In genomic region chr3:50242371-50242770, GRCh38 we compare ENCODE assay signal across 11 cellular contexts. TPM values are rescaled to one million over a fixed set of nuclear protein-coding genes. Genes with fewer than 3 reads are reported as not detected.
A peak's percentile ranks its signal among the peaks of the same experiment; 100 is the strongest.
DNase-seq lines count a peak whose midpoint lies in the region; ATAC-seq and TF ChIP-seq lines count a peak whose summit lies in the region.
"Had no signal": no experiment of that assay in that cellular context is flagged by ENCODE, and none has a peak within 500 bp of the region (broad histone marks: within the 10 kb centered on the region; RNA-seq: fewer than 3 reads in every experiment).

No MANE protein-coding gene starts in this region.

- ATAC-seq in activated CD4-positive, alpha-beta T cell treated with anti-CD3 and anti-CD28 coated beads for 36 hours: no peak
- no peak for ATAC-seq in activated T-helper 17 cell treated with anti-CD3 and anti-CD28 coated beads, Interleukin-2, amount 50 U/mL, for 72 hours (replicated peaks)
- no peak for ATAC-seq in GM19351 (IDR thresholded peaks at IDR 0.05; ENCODE audit: unreplicated experiment)

- no peak for TF ChIP-seq EP300 in stomach (IDR thresholded peaks at IDR 0.05)

- peak overlapping the region in 2 of 4 donors; percentile 1 to 17 for H3K4me3 ChIP-seq in stomach

- H3K27ac ChIP-seq in layer of hippocampus (ENCODE audit: low read depth, low read length): peak overlapping the region; percentile 69
- H3K27ac ChIP-seq in stomach: peak overlapping the region; percentile 15 to 97 (median 90)

- H3K4me3 Mint-ChIP-seq in activated CD4-positive, alpha-beta T cell treated with anti-CD3 and anti-CD28 coated beads for 36 hours: peak overlapping the region; percentile 62
- H3K4me3 Mint-ChIP-seq in activated T-helper 17 cell treated with anti-CD3 and anti-CD28 coated beads, Interleukin-2, amount 50 U/mL, for 72 hours: peak overlapping the region; percentile 99

- H3K27me3 ChIP-seq in layer of hippocampus (ENCODE audit: control insufficient read depth, insufficient read depth, low read length) (no peaks in the 10 kb centered on the region), stomach (no peaks in the 10 kb centered on the region)

- peaks cover 26% of the 10 kb centered on the region for H3K36me3 Mint-ChIP-seq in activated CD4-positive, alpha-beta T cell treated with anti-CD3 and anti-CD28 coated beads for 36 hours (ENCODE audit: low read depth)
- H3K36me3 Mint-ChIP-seq in activated T-helper 17 cell treated with anti-CD3 and anti-CD28 coated beads, Interleukin-2, amount 50 U/mL, for 72 hours (ENCODE audit: low read depth): peaks cover 67% of the 10 kb centered on the region

- TF ChIP-seq CTCF in stomach (IDR thresholded peaks at IDR 0.05): no peak

- no peaks in the 10 kb centered on the region for H3K27me3 Mint-ChIP-seq in activated CD4-positive, alpha-beta T cell treated with anti-CD3 and anti-CD28 coated beads for 36 hours
- no peaks in the 10 kb centered on the region for H3K27me3 Mint-ChIP-seq in activated T-helper 17 cell treated with anti-CD3 and anti-CD28 coated beads, Interleukin-2, amount 50 U/mL, for 72 hours

- peaks cover 88 to 100% (median 98%) of the 10 kb centered on the region in 4 donors for H3K4me1 ChIP-seq in stomach

- H3K9me3 ChIP-seq in stomach: no peaks in the 10 kb centered on the region

- CTCF ChIA-PET in activated CD4-positive, alpha-beta T cell treated with anti-CD3 and anti-CD28 coated beads for 36 hours (lab: Charles Lee): interaction anchor here (1.0 to 4.2 kb wide), 5 partner anchors 11 to 123 kb away, joined by 3 to 28 read pairs (median 6); no protein-coding TSS in a partner anchor

- intact Hi-C loops in activated CD4-positive, alpha-beta T cell treated with anti-CD3 and anti-CD28 coated beads for 36 hours (cut with DNase I, micrococcal nuclease): no loop called here
- intact Hi-C loops in stomach (cut with DNase I; ENCODE audit: low total_unique reads): no loop called here

- POLR2A ChIA-PET in activated CD4-positive, alpha-beta T cell treated with anti-CD3 and anti-CD28 coated beads for 36 hours (lab: Charles Lee): interaction anchor here (0.5 to 1.2 kb wide), 3 partner anchors 9 to 94 kb away, joined by 3 to 5 read pairs (median 4); no protein-coding TSS in a partner anchor

- no peak for TF ChIP-seq POLR2A in stomach (IDR thresholded peaks at IDR 0.05)

- peaks cover 84% of the 10 kb centered on the region for H3K4me1 Mint-ChIP-seq in activated CD4-positive, alpha-beta T cell treated with anti-CD3 and anti-CD28 coated beads for 36 hours
- H3K4me1 Mint-ChIP-seq in activated T-helper 17 cell treated with anti-CD3 and anti-CD28 coated beads, Interleukin-2, amount 50 U/mL, for 72 hours: peaks cover 47% of the 10 kb centered on the region

- peak; percentile 64 for DNase-seq in activated CD4-positive, alpha-beta T cell treated with anti-CD3 and anti-CD28 coated beads for 36 hours
- DNase-seq in activated CD4-positive, alpha-beta T cell treated with anti-CD3 and anti-CD28 coated beads for 1 hour: no peak
- DNase-seq in stomach (no peak), DMS114 treated with DMSO at 0.1 percent for 48 hours (lab: John Stamatoyannopoulos, UW; ENCODE audit: unreplicated experiment) (no peak), mucosa of gallbladder (ENCODE audit: low spot score) (no peak)
- DNase-seq: occipital lobe had no signal

- peaks cover 0 to 7% (median 3%) of the 10 kb centered on the region in 4 donors for H3K36me3 ChIP-seq in stomach

- 36 to 57% (median 48%) methylated on average over 4 of the region's 4 CpGs for WGBS in stomach, 5 donors

- peak overlapping the region; percentile 95 for H3K27ac Mint-ChIP-seq in activated CD4-positive, alpha-beta T cell treated with anti-CD3 and anti-CD28 coated beads for 36 hours
- peak overlapping the region; percentile 99 for H3K27ac Mint-ChIP-seq in activated T-helper 17 cell treated with anti-CD3 and anti-CD28 coated beads, Interleukin-2, amount 50 U/mL, for 72 hours

- no peaks in the 10 kb centered on the region for H3K9me3 Mint-ChIP-seq in activated CD4-positive, alpha-beta T cell treated with anti-CD3 and anti-CD28 coated beads for 36 hours (ENCODE audit: low read depth)
- H3K9me3 Mint-ChIP-seq in activated T-helper 17 cell treated with anti-CD3 and anti-CD28 coated beads, Interleukin-2, amount 50 U/mL, for 72 hours: no peaks in the 10 kb centered on the region

RNA-seq across cellular contexts. Expression of gene GNAI2, which starts 6.4 kb away (rescaled TPM):
- total RNA-seq in activated CD4-positive, alpha-beta T cell treated with anti-CD3 and anti-CD28 coated beads for 36 hours: 100 to 1,000 TPM; 280 to 341 TPM
- total RNA-seq in activated T-helper 17 cell treated with anti-CD3 and anti-CD28 coated beads, Interleukin-2, amount 50 U/mL, for 72 hours: 100 to 1,000 TPM; 283 to 392 TPM
- 100 to 1,000 TPM in 2 of 5 donors, 10 to 100 TPM in 3; 73.7 to 211 (median 98.5) TPM for total RNA-seq in stomach
- polyA plus RNA-seq in stomach: 10 to 100 TPM; 61.1 to 73.5 (median 68.3) TPM
- 261 TPM for total RNA-seq in mucosa of gallbladder

RNA-seq across cellular contexts. Expression of gene SEMA3B, which starts 26.6 kb away (rescaled TPM):
- 1 to 10 TPM; 1.6 to 2.1 TPM for total RNA-seq in activated CD4-positive, alpha-beta T cell treated with anti-CD3 and anti-CD28 coated beads for 36 hours
- total RNA-seq in activated T-helper 17 cell treated with anti-CD3 and anti-CD28 coated beads, Interleukin-2, amount 50 U/mL, for 72 hours: 1 to 10 TPM; 1.2 to 2.3 TPM
- 100 to 1,000 TPM in 4 of 5 donors, 10 to 100 TPM in 1; 53.6 to 310 (median 129) TPM for total RNA-seq in stomach
- 10 to 100 TPM; 40.1 to 79.9 (median 42.0) TPM for polyA plus RNA-seq in stomach
- total RNA-seq in mucosa of gallbladder: 87.0 TPM

RNA-seq across cellular contexts. Expression of gene LSMEM2, which starts 36.5 kb away (rescaled TPM):
- total RNA-seq in activated CD4-positive, alpha-beta T cell treated with anti-CD3 and anti-CD28 coated beads for 36 hours: not detected
- under 1 TPM in 1 of 2 donors, not detected in 1; 0.34 TPM for total RNA-seq in activated T-helper 17 cell treated with anti-CD3 and anti-CD28 coated beads, Interleukin-2, amount 50 U/mL, for 72 hours
- not detected for total RNA-seq in stomach
- under 1 TPM in 2 of 3 donors, not detected in 1; 0.31 to 0.58 TPM for polyA plus RNA-seq in stomach
- 0.95 TPM for total RNA-seq in mucosa of gallbladder
- total RNA-seq: A172, subcutaneous adipose tissue had no signal

RNA-seq across cellular contexts. Expression of gene SLC38A3, which starts 37.3 kb away (rescaled TPM):
- under 1 TPM in 1 of 2 experiments, not detected in 1; 0.12 TPM for total RNA-seq in activated CD4-positive, alpha-beta T cell treated with anti-CD3 and anti-CD28 coated beads for 36 hours
- total RNA-seq in activated T-helper 17 cell treated with anti-CD3 and anti-CD28 coated beads, Interleukin-2, amount 50 U/mL, for 72 hours: under 1 TPM in 1 of 2 donors, not detected in 1; 0.71 TPM
- total RNA-seq in stomach (1 to 10 TPM in 1 of 5 donors, not detected in 4; 3.1 TPM), mucosa of gallbladder (2.2 TPM)
- 1 to 10 TPM in 1 of 3 donors, under 1 TPM in 2; 0.15 to 1.1 (median 0.93) TPM for polyA plus RNA-seq in stomach
- total RNA-seq: A172, subcutaneous adipose tissue had no signal

RNA-seq across cellular contexts. Expression of gene IFRD2, which starts 49.9 kb away (rescaled TPM):
- total RNA-seq in activated CD4-positive, alpha-beta T cell treated with anti-CD3 and anti-CD28 coated beads for 36 hours: 100 to 1,000 TPM; 100 to 125 TPM
- total RNA-seq in activated T-helper 17 cell treated with anti-CD3 and anti-CD28 coated beads, Interleukin-2, amount 50 U/mL, for 72 hours: 100 to 1,000 TPM in 1 of 2 donors, 10 to 100 TPM in 1; 59.2 to 139 TPM
- 100 to 1,000 TPM in 3 of 5 donors, 10 to 100 TPM in 2; 69.9 to 254 (median 193) TPM for total RNA-seq in stomach
- polyA plus RNA-seq in stomach: 100 to 1,000 TPM in 2 of 3 donors, 10 to 100 TPM in 1; 98.1 to 118 (median 108) TPM
- total RNA-seq in mucosa of gallbladder: 74.8 TPM

Comparison
In these comparisons a context has a peak if more than half of its experiments do, and no peak if none do; other contexts are left out.
1. RNA of gene SEMA3B, which starts 26.6 kb away (total RNA-seq): 53.6 to 310 TPM in stomach and 87.0 TPM in mucosa of gallbladder (single experiment); 1.2 to 2.3 TPM in activated T-helper 17 cell treated with anti-CD3 and anti-CD28 coated beads, Interleukin-2, amount 50 U/mL, for 72 hours and 1.6 to 2.1 TPM in activated CD4-positive, alpha-beta T cell treated with anti-CD3 and anti-CD28 coated beads for 36 hours; every median in the first group is over 10 times any median in the second.